Comparison of ENCODE assay signal across 15 cellular contexts in genomic region chr10:6221971-6222751, GRCh38. TPM values are rescaled to one million over a fixed set of nuclear protein-coding genes. Genes with fewer than 3 reads are reported as not detected.
DNase-seq lines count a peak whose midpoint lies in the region; ATAC-seq and TF ChIP-seq lines count a peak whose summit lies in the region.
"Had no signal": no experiment of that assay in that cellular context is flagged by ENCODE, and none has a peak within 500 bp of the region (broad histone marks: within the 10 kb centered on the region; RNA-seq: fewer than 3 reads in every experiment).

No MANE protein-coding gene starts in this region.

- no peaks in the 10 kb centered on the region for H3K9me3 Mint-ChIP-seq in activated T-helper 17 cell treated with anti-CD3 and anti-CD28 coated beads, Interleukin-2, amount 50 U/mL, for 72 hours
- H3K9me3 Mint-ChIP-seq: activated B cell treated with CpG ODN at 0.5 μM for 24 hours; activated T-cell treated with anti-CD3 and anti-CD28 coated beads, Interleukin-2, amount 50 U/mL, for 24 hours; CD8-positive, alpha-beta memory T cell; mesothelial cell of epicardium had no signal

- H3K4me1 Mint-ChIP-seq in activated T-helper 17 cell treated with anti-CD3 and anti-CD28 coated beads, Interleukin-2, amount 50 U/mL, for 72 hours, result peaks cover 10% of the 10 kb centered on the region
- H3K4me1 Mint-ChIP-seq: CD8-positive, alpha-beta memory T cell; mesothelial cell of epicardium had no signal

- no peaks in the 10 kb centered on the region for H3K27me3 ChIP-seq in AG04450 (ENCODE audit: control insufficient read depth, insufficient read depth, low read length)
- H3K27me3 ChIP-seq in H7 (ENCODE audit: control insufficient read depth, insufficient read depth, low read length), result no peaks in the 10 kb centered on the region

- POLR2A ChIA-PET in AG04450 (lab: Yijun Ruan, JAX), result interaction anchor here (1.1 kb wide), 1 partner anchor 15 kb away, joined by 3 read pairs; no protein-coding TSS in a partner anchor

- H3K36me3 Mint-ChIP-seq in activated T-helper 17 cell treated with anti-CD3 and anti-CD28 coated beads, Interleukin-2, amount 50 U/mL, for 72 hours (ENCODE audit: low read depth), result peaks cover 100% of the 10 kb centered on the region

- CTCF ChIA-PET in AG04450 (lab: Charles Lee), result no interaction called here

- H3K36me3 ChIP-seq in H7 (replicated peaks; ENCODE audit: control insufficient read depth, insufficient read depth, low read length), result peaks cover 36% of the 10 kb centered on the region

- ATAC-seq in activated T-helper 17 cell treated with anti-CD3 and anti-CD28 coated beads, Interleukin-2, amount 50 U/mL, for 72 hours (replicated peaks), result no peak
- no peak for ATAC-seq in GM18519 (IDR thresholded peaks at IDR 0.05; ENCODE audit: low FRiP score, unreplicated experiment)
- ATAC-seq: stimulated activated naive CD8-positive, alpha-beta T cell treated with anti-CD3 and anti-CD28 coated beads, Interleukin-15, Interleukin-2, amounts not matched to agents 100 U/mL and 50 U/mL, for 24 hours had no signal

- H3K4me3 ChIP-seq in AG04450 (ENCODE audit: low read depth, low read length) (no peak overlapping the region), H7 (ENCODE audit: insufficient read depth, low read depth, low read length) (no peak overlapping the region)

- peak overlapping the region; percentile 72 for H3K27ac Mint-ChIP-seq in activated T-helper 17 cell treated with anti-CD3 and anti-CD28 coated beads, Interleukin-2, amount 50 U/mL, for 72 hours
- H3K27ac Mint-ChIP-seq: activated B cell treated with CpG ODN at 0.5 μM for 24 hours, mesothelial cell of epicardium had no signal

- H3K4me3 Mint-ChIP-seq in activated T-helper 17 cell treated with anti-CD3 and anti-CD28 coated beads, Interleukin-2, amount 50 U/mL, for 72 hours, result no peak overlapping the region
- H3K4me3 Mint-ChIP-seq: activated B cell treated with CpG ODN at 0.5 μM for 24 hours; activated T-cell treated with anti-CD3 and anti-CD28 coated beads, Interleukin-2, amount 50 U/mL, for 24 hours; CD8-positive, alpha-beta memory T cell; mesothelial cell of epicardium had no signal

- H3K9me3 ChIP-seq in AG04450 (ENCODE audit: control insufficient read depth, insufficient read depth, low read length), result no peaks in the 10 kb centered on the region

- H3K27me3 Mint-ChIP-seq in activated T-helper 17 cell treated with anti-CD3 and anti-CD28 coated beads, Interleukin-2, amount 50 U/mL, for 72 hours, result no peaks in the 10 kb centered on the region
- H3K27me3 Mint-ChIP-seq: activated B cell treated with CpG ODN at 0.5 μM for 24 hours; activated T-cell treated with anti-CD3 and anti-CD28 coated beads, Interleukin-2, amount 50 U/mL, for 24 hours; CD8-positive, alpha-beta memory T cell had no signal

- H3K27ac ChIP-seq in AG04450 (ENCODE audit: low read depth, low read length), result peak overlapping the region; percentile 11

- no peak for DNase-seq in AG04450 (ENCODE audit: low read depth, low spot score)
- DNase-seq in H7, result peak; percentile 38
- peak; percentile 45 for DNase-seq in left kidney (ENCODE audit: low read depth, low spot score)
- DNase-seq in SIG-M5 (lab: John Stamatoyannopoulos, UW), result no peak
- DNase-seq in NCI-H2107 (lab: John Stamatoyannopoulos, UW), result no peak
- no peak for DNase-seq in iPS-NIHi11 (ENCODE audit: low spot score)
- DNase-seq: activated B cell treated with CpG ODN at 0.5 μM for 24 hours; activated T-cell treated with anti-CD3 and anti-CD28 coated beads, Interleukin-2, amount 50 U/mL, for 24 hours; CD8-positive, alpha-beta memory T cell; NCI-H1417 treated with DMSO at 0.1 percent for 48 hours; stimulated activated CD4-positive, alpha-beta T cell treated with anti-CD3 and anti-CD28 coated beads, Interleukin-2, amount 100 ng/mL, for 48 hours; stimulated activated naive CD8-positive, alpha-beta T cell treated with anti-CD3 and anti-CD28 coated beads, Interleukin-15, Interleukin-2, amounts not matched to agents 100 U/mL and 50 U/mL, for 24 hours had no signal

- no peak for TF ChIP-seq CTCF in AG04450 (IDR thresholded peaks at IDR 0.05; ENCODE audit: low read depth, low read length)

RNA-seq across cellular contexts. Expression of gene PFKFB3, which starts 19.4 kb away (rescaled TPM):
- 24.3 and 26.6 TPM in 2 replicates for polyA plus RNA-seq in AG04450 (2011; rRNA removed)
- 18.9 and 22.3 TPM in 2 replicates for polyA minus RNA-seq in AG04450 (2011; rRNA and poly(A)+ RNA removed)
- total RNA-seq in H7 (2014; rRNA removed; shearing (Covaris generic)), result 14.6 and 20.1 TPM in 2 replicates
- total RNA-seq in activated T-helper 17 cell treated with anti-CD3 and anti-CD28 coated beads, Interleukin-2, amount 50 U/mL, for 72 hours, result 100 to 1,000 TPM; 157 to 310 TPM

Comparison
In these comparisons a context has a peak if more than half of its experiments do, and no peak if none do; other contexts are left out.
1. DNase-seq: peak in H7 (single experiment) and left kidney (single experiment); none in AG04450 (single experiment), SIG-M5 (single experiment), NCI-H2107 (single experiment) and iPS-NIHi11 (single experiment).